Comparison of ENCODE assay signal across 27 cellular contexts in the genomic region with DNA sequence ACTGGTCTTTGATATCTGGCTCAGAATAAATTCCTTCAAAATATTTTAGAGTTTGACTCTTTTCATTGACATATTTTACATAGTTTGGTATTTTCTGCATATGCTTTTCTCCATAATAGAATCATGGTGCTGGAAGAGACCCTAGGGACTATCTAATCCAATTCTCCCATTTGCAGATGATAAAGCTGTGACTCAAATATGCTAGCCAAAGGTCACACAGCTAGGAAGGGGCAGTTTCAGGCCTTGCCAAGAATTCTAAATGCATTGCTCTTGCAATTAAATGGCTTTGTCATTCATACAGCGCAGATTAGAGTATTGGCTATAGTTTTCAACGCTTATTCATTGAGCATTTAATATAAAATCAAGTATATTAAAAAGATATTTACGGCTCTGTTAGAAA.
"Had no signal": no experiment of that assay in that cellular context is flagged by ENCODE, and none has a peak within 500 bp of the region (broad histone marks: within the 10 kb centered on the region; RNA-seq: fewer than 3 reads in every experiment).

No MANE protein-coding gene starts in this region.

- ATAC-seq: activated naive CD4-positive, alpha-beta T cell treated with anti-CD3 and anti-CD28 coated beads, Interleukin-2, amount 50 U/mL, for 72 hours; activated T-cell treated with anti-CD3 and anti-CD28 coated beads, Interleukin-2, amount 50 U/mL, for 72 hours; gastrocnemius medialis; left ventricle myocardium superior; naive thymus-derived CD8-positive, alpha-beta T cell had no signal

- H3K27me3 ChIP-seq: gastrocnemius medialis, upper lobe of left lung, vagina had no signal

- H3K27ac ChIP-seq: gastrocnemius medialis, parathyroid adenoma, thoracic aorta, upper lobe of left lung, vagina, VCaP had no signal

- H3K9ac ChIP-seq: parathyroid adenoma had no signal

- H3K4me3 ChIP-seq: gastrocnemius medialis, thoracic aorta, upper lobe of left lung, vagina had no signal

- DNase-seq: activated CD4-positive, alpha-beta T cell treated with anti-CD3 and anti-CD28 coated beads for 4 hours; activated CD4-positive, alpha-beta T cell treated with anti-CD3 and anti-CD28 coated beads, Interleukin-2, amount 50 U/mL, for 4 hours; activated naive CD4-positive, alpha-beta T cell; activated T-cell treated with anti-CD3 and anti-CD28 coated beads for 4 hours; activated T-cell treated with anti-CD3 and anti-CD28 coated beads, Interleukin-2, amount 50 U/mL, for 72 hours; dermis blood vessel endothelial cell; effector CD4-positive, alpha-beta T cell; gastrocnemius medialis; glutamatergic neuron; islet precursor cell; left ventricle myocardium superior; midbrain; naive thymus-derived CD8-positive, alpha-beta T cell; occipital lobe; right cardiac atrium; stimulated activated CD4-positive, alpha-beta T cell treated with anti-CD3 and anti-CD28 coated beads, Interleukin-12 subunit alpha, Interleukin-12 subunit beta, amount 100 ng/mL, for 4 hours; stimulated activated CD4-positive, alpha-beta T cell treated with anti-CD3 and anti-CD28 coated beads, Interleukin-4, amount 100 ng/mL, for 1 hour; T-helper 9 cell; upper lobe of left lung had no signal

- H3K4me1 ChIP-seq: parathyroid adenoma, vagina had no signal

- H2AFZ ChIP-seq: parathyroid adenoma had no signal

- H3K9me3 ChIP-seq: gastrocnemius medialis, thoracic aorta, upper lobe of left lung, vagina had no signal

- H3K79me2 ChIP-seq: parathyroid adenoma had no signal

- FAIRE-seq: bronchial epithelial cell, colon, TTC549 had no signal

- H3K36me3 ChIP-seq: gastrocnemius medialis, thoracic aorta, upper lobe of left lung, vagina had no signal
